1 cellular context compared by ENCODE assay signal in the genomic region with DNA sequence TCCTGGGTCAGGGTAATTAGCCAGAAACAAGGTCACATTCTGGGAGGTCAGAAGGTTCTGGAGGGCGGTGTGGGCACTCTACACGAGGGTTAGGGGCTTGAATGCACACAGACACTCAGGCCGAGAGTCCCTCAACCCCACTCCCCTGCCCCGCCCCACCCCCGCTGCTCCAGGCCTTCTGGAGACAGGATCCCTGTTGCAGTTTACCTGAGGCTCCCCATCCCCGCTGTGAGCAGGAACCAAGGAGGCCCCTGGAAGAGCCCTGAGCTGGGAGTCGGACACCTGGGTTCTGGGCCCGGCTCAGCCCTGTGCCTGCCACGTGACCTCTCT.
TF ChIP-seq lines count a peak whose summit lies in the region.

No MANE protein-coding gene starts in this region.

TF ChIP-seq in HCT116, 20 proteins besides CTCF, POLR2A, EP300 and RAD21:
- TF ChIP-seq SRF (IDR thresholded peaks at IDR 0.05; ENCODE audit: low read depth) (no peak), SIN3A (IDR thresholded peaks at IDR 0.05; ENCODE audit: low read depth) (no peak), ZFX (IDR thresholded peaks at IDR 0.05) (no peak), CBX3 (IDR thresholded peaks at IDR 0.05; ENCODE audit: low read depth) (no peak), EZH2phosphoT487 (IDR thresholded peaks at IDR 0.05; ENCODE audit: borderline replicate concordance) (no peak), FOSL1 (IDR thresholded peaks at IDR 0.05; ENCODE audit: low read depth) (no peak), YY1 (IDR thresholded peaks at IDR 0.05; ENCODE audit: extremely low read depth, insufficient replicate concordance, low read depth, low read length) (no peak), ZNF274 (IDR thresholded peaks at IDR 0.05; ENCODE audit: low read depth, low read length) (no peak), ELF1 (IDR thresholded peaks at IDR 0.05; ENCODE audit: borderline replicate concordance, low read depth) (no peak), POLR2AphosphoS5 (IDR thresholded peaks at IDR 0.05; ENCODE audit: low read depth, low read length) (no peak)
- TF ChIP-seq, protein P1, sequence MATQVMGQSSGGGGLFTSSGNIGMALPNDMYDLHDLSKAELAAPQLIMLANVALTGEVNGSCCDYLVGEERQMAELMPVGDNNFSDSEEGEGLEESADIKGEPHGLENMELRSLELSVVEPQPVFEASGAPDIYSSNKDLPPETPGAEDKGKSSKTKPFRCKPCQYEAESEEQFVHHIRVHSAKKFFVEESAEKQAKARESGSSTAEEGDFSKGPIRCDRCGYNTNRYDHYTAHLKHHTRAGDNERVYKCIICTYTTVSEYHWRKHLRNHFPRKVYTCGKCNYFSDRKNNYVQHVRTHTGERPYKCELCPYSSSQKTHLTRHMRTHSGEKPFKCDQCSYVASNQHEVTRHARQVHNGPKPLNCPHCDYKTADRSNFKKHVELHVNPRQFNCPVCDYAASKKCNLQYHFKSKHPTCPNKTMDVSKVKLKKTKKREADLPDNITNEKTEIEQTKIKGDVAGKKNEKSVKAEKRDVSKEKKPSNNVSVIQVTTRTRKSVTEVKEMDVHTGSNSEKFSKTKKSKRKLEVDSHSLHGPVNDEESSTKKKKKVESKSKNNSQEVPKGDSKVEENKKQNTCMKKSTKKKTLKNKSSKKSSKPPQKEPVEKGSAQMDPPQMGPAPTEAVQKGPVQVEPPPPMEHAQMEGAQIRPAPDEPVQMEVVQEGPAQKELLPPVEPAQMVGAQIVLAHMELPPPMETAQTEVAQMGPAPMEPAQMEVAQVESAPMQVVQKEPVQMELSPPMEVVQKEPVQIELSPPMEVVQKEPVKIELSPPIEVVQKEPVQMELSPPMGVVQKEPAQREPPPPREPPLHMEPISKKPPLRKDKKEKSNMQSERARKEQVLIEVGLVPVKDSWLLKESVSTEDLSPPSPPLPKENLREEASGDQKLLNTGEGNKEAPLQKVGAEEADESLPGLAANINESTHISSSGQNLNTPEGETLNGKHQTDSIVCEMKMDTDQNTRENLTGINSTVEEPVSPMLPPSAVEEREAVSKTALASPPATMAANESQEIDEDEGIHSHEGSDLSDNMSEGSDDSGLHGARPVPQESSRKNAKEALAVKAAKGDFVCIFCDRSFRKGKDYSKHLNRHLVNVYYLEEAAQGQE (IDR thresholded peaks at IDR 0.05; ENCODE audit: low read depth) = no peak
- TF ChIP-seq, protein P2, sequence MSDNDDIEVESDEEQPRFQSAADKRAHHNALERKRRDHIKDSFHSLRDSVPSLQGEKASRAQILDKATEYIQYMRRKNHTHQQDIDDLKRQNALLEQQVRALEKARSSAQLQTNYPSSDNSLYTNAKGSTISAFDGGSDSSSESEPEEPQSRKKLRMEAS (IDR thresholded peaks at IDR 0.05) = no peak
- TF ChIP-seq, protein P3, sequence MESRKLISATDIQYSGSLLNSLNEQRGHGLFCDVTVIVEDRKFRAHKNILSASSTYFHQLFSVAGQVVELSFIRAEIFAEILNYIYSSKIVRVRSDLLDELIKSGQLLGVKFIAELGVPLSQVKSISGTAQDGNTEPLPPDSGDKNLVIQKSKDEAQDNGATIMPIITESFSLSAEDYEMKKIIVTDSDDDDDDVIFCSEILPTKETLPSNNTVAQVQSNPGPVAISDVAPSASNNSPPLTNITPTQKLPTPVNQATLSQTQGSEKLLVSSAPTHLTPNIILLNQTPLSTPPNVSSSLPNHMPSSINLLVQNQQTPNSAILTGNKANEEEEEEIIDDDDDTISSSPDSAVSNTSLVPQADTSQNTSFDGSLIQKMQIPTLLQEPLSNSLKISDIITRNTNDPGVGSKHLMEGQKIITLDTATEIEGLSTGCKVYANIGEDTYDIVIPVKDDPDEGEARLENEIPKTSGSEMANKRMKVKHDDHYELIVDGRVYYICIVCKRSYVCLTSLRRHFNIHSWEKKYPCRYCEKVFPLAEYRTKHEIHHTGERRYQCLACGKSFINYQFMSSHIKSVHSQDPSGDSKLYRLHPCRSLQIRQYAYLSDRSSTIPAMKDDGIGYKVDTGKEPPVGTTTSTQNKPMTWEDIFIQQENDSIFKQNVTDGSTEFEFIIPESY (IDR thresholded peaks at IDR 0.05; ENCODE audit: extremely low read depth, insufficient replicate concordance, low read length) = no peak
